8 cellular contexts compared by ENCODE assay signal in genomic region chr15:40593588-40594428, GRCh38. TPM values are rescaled to one million over a fixed set of nuclear protein-coding genes. Genes with fewer than 3 reads are reported as not detected.
DNase-seq lines count a peak whose midpoint lies in the region; ATAC-seq, FAIRE-seq and TF ChIP-seq lines count a peak whose summit lies in the region.

A gene with protein sequence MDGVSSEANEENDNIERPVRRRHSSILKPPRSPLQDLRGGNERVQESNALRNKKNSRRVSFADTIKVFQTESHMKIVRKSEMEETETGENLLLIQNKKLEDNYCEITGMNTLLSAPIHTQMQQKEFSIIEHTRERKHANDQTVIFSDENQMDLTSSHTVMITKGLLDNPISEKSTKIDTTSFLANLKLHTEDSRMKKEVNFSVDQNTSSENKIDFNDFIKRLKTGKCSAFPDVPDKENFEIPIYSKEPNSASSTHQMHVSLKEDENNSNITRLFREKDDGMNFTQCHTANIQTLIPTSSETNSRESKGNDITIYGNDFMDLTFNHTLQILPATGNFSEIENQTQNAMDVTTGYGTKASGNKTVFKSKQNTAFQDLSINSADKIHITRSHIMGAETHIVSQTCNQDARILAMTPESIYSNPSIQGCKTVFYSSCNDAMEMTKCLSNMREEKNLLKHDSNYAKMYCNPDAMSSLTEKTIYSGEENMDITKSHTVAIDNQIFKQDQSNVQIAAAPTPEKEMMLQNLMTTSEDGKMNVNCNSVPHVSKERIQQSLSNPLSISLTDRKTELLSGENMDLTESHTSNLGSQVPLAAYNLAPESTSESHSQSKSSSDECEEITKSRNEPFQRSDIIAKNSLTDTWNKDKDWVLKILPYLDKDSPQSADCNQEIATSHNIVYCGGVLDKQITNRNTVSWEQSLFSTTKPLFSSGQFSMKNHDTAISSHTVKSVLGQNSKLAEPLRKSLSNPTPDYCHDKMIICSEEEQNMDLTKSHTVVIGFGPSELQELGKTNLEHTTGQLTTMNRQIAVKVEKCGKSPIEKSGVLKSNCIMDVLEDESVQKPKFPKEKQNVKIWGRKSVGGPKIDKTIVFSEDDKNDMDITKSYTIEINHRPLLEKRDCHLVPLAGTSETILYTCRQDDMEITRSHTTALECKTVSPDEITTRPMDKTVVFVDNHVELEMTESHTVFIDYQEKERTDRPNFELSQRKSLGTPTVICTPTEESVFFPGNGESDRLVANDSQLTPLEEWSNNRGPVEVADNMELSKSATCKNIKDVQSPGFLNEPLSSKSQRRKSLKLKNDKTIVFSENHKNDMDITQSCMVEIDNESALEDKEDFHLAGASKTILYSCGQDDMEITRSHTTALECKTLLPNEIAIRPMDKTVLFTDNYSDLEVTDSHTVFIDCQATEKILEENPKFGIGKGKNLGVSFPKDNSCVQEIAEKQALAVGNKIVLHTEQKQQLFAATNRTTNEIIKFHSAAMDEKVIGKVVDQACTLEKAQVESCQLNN (N-terminal part only) (plus strand): TSS chr15:40594249. CDS start chr15:40602932, 8,683 bp downstream.

- CTCF ChIA-PET in HepG2 (lab: Yijun Ruan, JAX; ENCODE audit: low intra/inter-chr PET ratio, low total read pairs) = no interaction called here

- ATAC-seq in GM19438 (IDR thresholded peaks at IDR 0.05; ENCODE audit: low read depth, unreplicated experiment) = peak; percentile 64
- ATAC-seq in HepG2 = peak; percentile 75

- POLR2A ChIA-PET in HepG2 (lab: Yijun Ruan, JAX) = interaction anchor here (1.3 to 1.9 kb wide), 3 partner anchors 10 to 29 kb away, joined by 3 to 7 read pairs (median 5); partner anchors contain the start of genes CCDC32 and RPUSD2

- H3K4me1 ChIP-seq in HepG2 (ENCODE audit: insufficient read depth, low read length) = peaks cover 39% of the 10 kb centered on the region

- in situ Hi-C loops in HepG2 (cut with HindIII; ENCODE audit: extremely low pct_ligation_motif_present, low pct_unique_long_range_greater_than_20kb) = no loop called here

- peak within 1 kb of the TSS; percentile 50 to 89 (median 72) for H3K4me3 ChIP-seq in dorsolateral prefrontal cortex
- H3K4me3 ChIP-seq in HepG2 (replicated peaks in 1 of 3; ENCODE audit: insufficient read depth in 1 of 3, low read depth in 2 of 3, low read length in 3 of 3) = peak within 1 kb of the TSS; percentile 74 to 83 (median 81)

- H2AFZ ChIP-seq in HepG2 (ENCODE audit: low read length) = peak within 1 kb of the TSS; percentile 90

- under 1% methylated on average over 36 of the region's 41 CpGs for WGBS in HepG2 (ENCODE audit: low lambda C conversion rate)

- H3K27ac ChIP-seq in dorsolateral prefrontal cortex = peak within 1 kb of the TSS; percentile 70 to 99 (median 95)
- H3K27ac ChIP-seq in HepG2 (ENCODE audit: extremely low read length, insufficient read depth, low read length) = peak within 1 kb of the TSS; percentile 94

- intact Hi-C loops in dorsolateral prefrontal cortex (cut with DNase I) = loop anchor here in 1 of 2 donors (2.0 to 10.0 kb wide), 2 partner anchors 161 to 301 kb away; partner anchors contain the start of genes RMDN3 and VPS18
- intact Hi-C loops in HepG2 (cut with micrococcal nuclease; ENCODE audit: unreplicated experiment) = loop anchor here (1.0 to 10.0 kb wide), 3 partner anchors 12 to 161 kb away; partner anchors contain the start of genes RAD51 and RMDN3

- H4K20me1 ChIP-seq in HepG2 (ENCODE audit: insufficient read depth, low read length) = no peaks in the 10 kb centered on the region

- H3K27me3 ChIP-seq in dorsolateral prefrontal cortex = peaks cover 0 to 15% (median 0%) of the 10 kb centered on the region in 45 donors
- H3K27me3 ChIP-seq in HepG2 (ENCODE audit: control insufficient read depth in 1 of 2, insufficient read depth in 2 of 2, low read length in 2 of 2) = no peaks in the 10 kb centered on the region; a peak in 1 of 5 replicates

- peak; percentile 97 for DNase-seq in CD1c-positive myeloid dendritic cell (ENCODE audit: extremely low spot score)
- DNase-seq in HK-2 (ENCODE audit: unreplicated experiment) = peak; percentile 90
- peak; percentile 95 for DNase-seq in NCI-H82 treated with DMSO at 0.1 percent for 48 hours (lab: John Stamatoyannopoulos, UW; ENCODE audit: unreplicated experiment)
- peak; percentile 88 to 90 for DNase-seq in activated CD4-positive, alpha-beta T cell treated with anti-CD3 and anti-CD28 coated beads, Interleukin-2, amount 50 U/mL, for 48 hours
- DNase-seq in dorsolateral prefrontal cortex = peak; percentile 88 to 97 (median 92)
- peak; percentile 92 for DNase-seq in HepG2 (ENCODE audit: low spot score)
- peak; percentile 91 to 94 for DNase-seq in stimulated activated CD4-positive, alpha-beta T cell treated with anti-CD3 and anti-CD28 coated beads, Interleukin-2, amount 100 ng/mL, for 48 hours

- H3K4me2 ChIP-seq in HepG2 (ENCODE audit: low read depth, low read length) = peak within 1 kb of the TSS; percentile 93

- peaks cover 41% of the 10 kb centered on the region for H3K79me2 ChIP-seq in HepG2 (ENCODE audit: insufficient read depth, low read length)

- BruUV-seq in HepG2 (replicated peaks; lab: Mats Ljungman, UMichigan) = no TSS peak

- TF ChIP-seq EP300 in HepG2 (IDR thresholded peaks at IDR 0.05; ENCODE audit: low read depth in 2 of 2, low read length in 2 of 2) (peak; percentile 30 to 56; a peak in 2 of 4 replicates), HepG2 (CRISPR knock-in tag; IDR thresholded peaks at IDR 0.05; ENCODE audit: borderline replicate concordance) (peak; percentile 45; the same call in 1 of the 2 replicates)

- H3K9ac ChIP-seq in HepG2 (ENCODE audit: insufficient read depth, low read depth, low read length) = peak within 1 kb of the TSS; percentile 93

- H3K9me3 ChIP-seq in HepG2 (ENCODE audit: low read length) = no peaks in the 10 kb centered on the region

- FAIRE-seq in HepG2 (lab: Jason Lieb, UNC) = peak; percentile 52

- no peaks in the 10 kb centered on the region for H3K36me3 ChIP-seq in HepG2 (replicated peaks in 1 of 2; ENCODE audit: control insufficient read depth in 1 of 2, insufficient read depth in 2 of 2, low read length in 2 of 2)

- TF ChIP-seq POLR2A in HepG2 (IDR thresholded peaks at IDR 0.05; ENCODE audit: insufficient read depth in 1 of 2, low read depth in 2 of 2, low read length in 2 of 2) = peak; percentile 47 to 77; a peak in 2 of 4 replicates

- no peak for TF ChIP-seq RAD21 in HepG2 (CRISPR knock-in tag; IDR thresholded peaks at IDR 0.05)

- TF ChIP-seq CTCF in dorsolateral prefrontal cortex (IDR thresholded peaks at IDR 0.05 in 54 of 56, conservative IDR thresholded peaks at IDR 0.05 in 2 of 56; ENCODE audit: low read depth in 1 of 56, partially characterized antibody in 56 of 56) = peak in 24 of 56 donors; percentile 4 to 56 (median 24)
- TF ChIP-seq CTCF in HepG2 (CRISPR knock-in tag; IDR thresholded peaks at IDR 0.05) = no peak

TF ChIP-seq in HepG2, 621 proteins besides CTCF, POLR2A, EP300 and RAD21 (continues in another document):
- TF ChIP-seq HNF1B (CRISPR knock-in tag; IDR thresholded peaks at IDR 0.05) = peak; percentile 71
- 0 out of 2 replicates have a peak, but pooled peaks have one; percentile 57 for TF ChIP-seq SNAPC5 (CRISPR knock-in tag; IDR thresholded peaks at IDR 0.05; ENCODE audit: borderline replicate concordance)
- TF ChIP-seq ETV6 (CRISPR knock-in tag; conservative IDR thresholded peaks at IDR 0.05) = no peak
- peak; percentile 84; the same call in 1 of the 2 replicates for TF ChIP-seq NFATC3 (CRISPR knock-in tag; IDR thresholded peaks at IDR 0.05)

RNA-seq across cellular contexts. Expression of the gene that starts here (rescaled TPM):
- 1 to 10 TPM in 13 of 120 experiments, under 1 TPM in 95, not detected in 12; 0.04 to 2.4 (median 0.44) TPM for total RNA-seq in dorsolateral prefrontal cortex
- 21.4 and 34.5 TPM in 2 replicates for total RNA-seq in HepG2 (2016; rRNA removed; fragmentation: Illumina TruSeq; extraction: Trizol)
- 3.5 and 3.7 TPM in 2 replicates for total RNA-seq in HepG2 (2016; cell fraction: cytosol; rRNA removed; fragmentation: Illumina TruSeq; extraction: Trizol; ENCODE audit: low read depth)
- 20.6 and 35.0 TPM in 2 replicates for total RNA-seq in HepG2 (2016; cell fraction: insoluble cytoplasmic fraction; rRNA removed; fragmentation: Illumina TruSeq; extraction: Trizol)
- total RNA-seq in HepG2 (2016; cell fraction: membrane; rRNA removed; fragmentation: Illumina TruSeq; extraction: Trizol) = 4.5 and 7.0 TPM in 2 replicates
- 32.4 and 33.6 TPM in 2 replicates for total RNA-seq in HepG2 (2016; cell fraction: nucleus; rRNA removed; fragmentation: Illumina TruSeq; extraction: Trizol)
- polyA plus RNA-seq in HepG2 (2011; rRNA removed) = 6.1 and 8.0 TPM in 2 replicates
- polyA plus RNA-seq in HepG2 (2011; cell fraction: cytosol; rRNA removed) = 2.0 and 3.8 TPM in 2 replicates
- polyA plus RNA-seq in HepG2 (2011; cell fraction: nucleus; rRNA removed) = 3.9 and 5.0 TPM in 2 replicates
- polyA plus RNA-seq in HepG2 (2012) = 9.1 and 16.9 TPM in 2 replicates
- polyA plus RNA-seq in HepG2 (2016; cell fraction: cytosol; fragmentation: Illumina TruSeq; extraction: Trizol; ENCODE audit: low read depth) = 1.1 and 1.3 TPM in 2 replicates
- polyA plus RNA-seq in HepG2 (2016; cell fraction: insoluble cytoplasmic fraction; fragmentation: Illumina TruSeq; extraction: Trizol; ENCODE audit: low read depth) = 17.5 and 17.9 TPM in 2 replicates
- polyA plus RNA-seq in HepG2 (2016; cell fraction: membrane; fragmentation: Illumina TruSeq; extraction: Trizol; ENCODE audit: low read depth) = 2.7 and 3.5 TPM in 2 replicates
- 28.1 and 29.9 TPM in 2 replicates for polyA plus RNA-seq in HepG2 (2016; cell fraction: nucleus; fragmentation: Illumina TruSeq; extraction: Trizol; ENCODE audit: insufficient read depth, low read depth)
- polyA minus RNA-seq in HepG2 (2011; rRNA and poly(A)+ RNA removed; ENCODE audit: low replicate concordance) = 3.9 and 18.6 TPM in 2 replicates
- 9.1 and 12.3 TPM in 2 replicates for polyA minus RNA-seq in HepG2 (2011; cell fraction: cytosol; rRNA and poly(A)+ RNA removed)
- 28.5 and 29.7 TPM in 2 replicates for polyA minus RNA-seq in HepG2 (2011; cell fraction: nucleus; rRNA and poly(A)+ RNA removed)

Comparison
In these comparisons a context has a peak if more than half of its experiments do, and no peak if none do; other contexts are left out.
1. Peak in every context shown above with its lines: DNase-seq, ATAC-seq, H3K4me3 ChIP-seq and H3K27ac ChIP-seq.